Comparison of ENCODE assay signal across 16 cellular contexts in the genomic region with DNA sequence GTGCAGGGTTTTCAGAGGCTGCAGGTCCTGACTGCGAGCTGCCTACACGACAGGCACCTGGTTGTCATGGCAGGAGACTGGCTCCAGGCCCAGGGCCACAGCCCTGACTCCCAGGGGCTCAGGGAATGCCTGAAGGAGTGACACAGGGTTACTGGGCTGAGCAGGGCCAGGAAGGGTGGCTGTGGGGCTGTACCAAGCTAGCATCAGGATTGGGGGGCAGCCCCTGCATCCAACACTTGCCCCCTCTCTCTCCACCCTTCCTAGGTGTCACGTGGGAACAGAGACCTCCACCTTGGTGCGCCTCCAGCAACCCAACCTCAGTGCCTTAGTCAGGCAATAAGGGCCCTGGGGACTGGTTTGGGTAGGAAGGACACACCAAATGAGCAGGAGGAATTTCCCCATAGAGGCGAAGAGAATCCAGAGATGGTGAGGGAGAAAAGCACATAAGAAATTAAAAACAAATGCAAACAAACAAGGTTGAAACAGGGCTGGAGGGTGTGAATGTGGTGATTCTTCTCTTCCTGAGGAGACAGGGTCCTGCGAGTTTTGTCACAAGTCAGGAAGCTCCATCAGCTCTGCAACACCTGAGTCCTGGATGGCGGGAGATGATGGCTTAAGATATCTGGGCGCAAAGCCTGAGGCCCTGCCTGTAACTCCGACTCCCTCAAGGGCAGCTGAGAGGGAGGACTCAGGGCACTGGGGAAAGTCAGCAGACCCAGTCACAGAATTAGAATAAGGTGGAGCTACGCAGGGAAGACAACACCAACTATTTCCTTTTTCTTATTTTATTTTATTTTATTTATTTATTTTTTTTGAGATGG. TPM values are rescaled to one million over a fixed set of nuclear protein-coding genes. Genes with fewer than 3 reads are reported as not detected.
DNase-seq lines count a peak whose midpoint lies in the region; ATAC-seq and TF ChIP-seq lines count a peak whose summit lies in the region.
"Had no signal": no experiment of that assay in that cellular context is flagged by ENCODE, and none has a peak within 500 bp of the region (broad histone marks: within the 10 kb centered on the region; RNA-seq: fewer than 3 reads in every experiment).

No MANE protein-coding gene starts in this region.

- H3K27me3 ChIP-seq in transverse colon: peaks cover 27% of the 10 kb centered on the region

- in situ Hi-C loops in transverse colon (cut with MboI; ENCODE audit: low pct_ligation_motif_present in 1 of 4, low pct_unique_long_range_greater_than_20kb in 1 of 4, low sequenced_read_pairs in 3 of 4): loop anchor here in 1 of 4 donors (10.0 kb wide), 3 partner anchors 86 to 204 kb away; a partner anchor contains a TSS

- no peak overlapping the region for H3K27ac ChIP-seq in transverse colon
- H3K27ac ChIP-seq: neutrophil had no signal

- H3K4me1 Mint-ChIP-seq in activated T-cell treated with anti-CD3 and anti-CD28 coated beads, Interleukin-2, amount 50 U/mL, for 4 hours (ENCODE audit: low read depth): no peaks in the 10 kb centered on the region
- H3K4me1 Mint-ChIP-seq: IgD-negative memory B cell had no signal

- no peak for ATAC-seq in activated T-cell treated with anti-CD3 and anti-CD28 coated beads, Interleukin-2, amount 50 U/mL, for 4 hours
- ATAC-seq in left colon (peak; percentile 49), HG03196 (IDR thresholded peaks at IDR 0.05; ENCODE audit: unreplicated experiment) (no peak)

- TF ChIP-seq POLR2A in transverse colon (IDR thresholded peaks at IDR 0.05): no peak

- H3K9me3 Mint-ChIP-seq in activated T-cell treated with anti-CD3 and anti-CD28 coated beads, Interleukin-2, amount 50 U/mL, for 4 hours: no peaks in the 10 kb centered on the region
- H3K9me3 Mint-ChIP-seq: IgD-negative memory B cell had no signal

- no peak overlapping the region for H3K4me3 Mint-ChIP-seq in activated T-cell treated with anti-CD3 and anti-CD28 coated beads, Interleukin-2, amount 50 U/mL, for 4 hours

- DNase-seq in activated T-cell treated with anti-CD3 and anti-CD28 coated beads, Interleukin-2, amount 50 U/mL, for 1 hour: peak; percentile 14
- no peak for DNase-seq in activated T-cell treated with anti-CD3 and anti-CD28 coated beads, Interleukin-2, amount 50 U/mL, for 4 hours
- DNase-seq in RKO (ENCODE audit: low spot score): peak; percentile 1
- peak in 1 of 2 donors; percentile 23 for DNase-seq in left colon
- peak; percentile 6 for DNase-seq in transverse colon
- no peak for DNase-seq in NCI-H1105 treated with DMSO at 0.1 percent for 48 hours (lab: John Stamatoyannopoulos, UW)
- no peak for DNase-seq in NCI-H446 (lab: John Stamatoyannopoulos, UW)
- DNase-seq: amygdala, DMS153, NCI-H1417 treated with DMSO at 0.1 percent for 48 hours, NCI-H524 treated with DMSO at 0.1 percent for 48 hours, SHP77 had no signal

- H3K27me3 Mint-ChIP-seq in activated T-cell treated with anti-CD3 and anti-CD28 coated beads, Interleukin-2, amount 50 U/mL, for 4 hours (ENCODE audit: low read depth): peaks cover 38% of the 10 kb centered on the region

- H3K4me1 ChIP-seq in transverse colon: no peaks in the 10 kb centered on the region

- H3K9me3 ChIP-seq in transverse colon: no peaks in the 10 kb centered on the region
- H3K9me3 ChIP-seq: neutrophil had no signal

- TF ChIP-seq EP300 in transverse colon (IDR thresholded peaks at IDR 0.05; ENCODE audit: low read depth): no peak

- no peaks in the 10 kb centered on the region for H3K36me3 ChIP-seq in transverse colon
- H3K36me3 ChIP-seq: neutrophil had no signal

- WGBS in transverse colon (ENCODE audit: low coverage in 1 of 2), 2 donors: 81 to 85% methylated on average over 8 to 10 of the region's 10 CpGs

- no peak overlapping the region for H3K4me3 ChIP-seq in transverse colon
- H3K4me3 ChIP-seq: GM12878 had no signal

- TF ChIP-seq CTCF in transverse colon (IDR thresholded peaks at IDR 0.05): no peak

- intact Hi-C loops in left colon (cut with DNase I, micrococcal nuclease): no loop called here
- intact Hi-C loops in transverse colon (cut with DNase I; ENCODE audit: low total_unique reads): no loop called here

- H3K36me3 Mint-ChIP-seq in activated T-cell treated with anti-CD3 and anti-CD28 coated beads, Interleukin-2, amount 50 U/mL, for 4 hours (ENCODE audit: insufficient read depth): no peaks in the 10 kb centered on the region
- H3K36me3 Mint-ChIP-seq: IgD-negative memory B cell had no signal

RNA-seq across cellular contexts. Expression of a gene that starts 19.7 kb away (rescaled TPM):
- 1,000 to 10,000 TPM; 1,321 to 1,622 (median 1,616) TPM for total RNA-seq in activated T-cell treated with anti-CD3 and anti-CD28 coated beads, Interleukin-2, amount 50 U/mL, for 4 hours
- 1,000 to 10,000 TPM; 3,977 to 5,589 TPM for total RNA-seq in left colon
- under 1 TPM in 3 of 4 donors, not detected in 1; under 0.01 TPM for total RNA-seq in transverse colon

RNA-seq across cellular contexts. Expression of a gene that starts 53.9 kb away (rescaled TPM):
- 1,000 to 10,000 TPM; 1,321 to 1,622 (median 1,616) TPM for total RNA-seq in activated T-cell treated with anti-CD3 and anti-CD28 coated beads, Interleukin-2, amount 50 U/mL, for 4 hours
- total RNA-seq in left colon (1,000 to 10,000 TPM; 3,977 to 5,589 TPM), transverse colon (under 1 TPM in 3 of 4 donors, not detected in 1; under 0.01 TPM)

Comparison
In these comparisons a context has a peak if more than half of its experiments do, and no peak if none do; other contexts are left out.
1. DNase-seq: peak in activated T-cell treated with anti-CD3 and anti-CD28 coated beads, Interleukin-2, amount 50 U/mL, for 1 hour (single experiment), RKO (single experiment) and transverse colon (single experiment); none in activated T-cell treated with anti-CD3 and anti-CD28 coated beads, Interleukin-2, amount 50 U/mL, for 4 hours (single experiment), NCI-H1105 treated with DMSO at 0.1 percent for 48 hours (single experiment) and NCI-H446 (0 of 2).
2. RNA of a gene that starts 19.7 kb away (total RNA-seq): 3,977 to 5,589 TPM in left colon and 1,321 to 1,622 TPM in activated T-cell treated with anti-CD3 and anti-CD28 coated beads, Interleukin-2, amount 50 U/mL, for 4 hours; under 0.01 TPM in transverse colon; every median in the first group is over 1,000 times any median in the second.
3. RNA of a gene that starts 53.9 kb away (total RNA-seq): 3,977 to 5,589 TPM in left colon and 1,321 to 1,622 TPM in activated T-cell treated with anti-CD3 and anti-CD28 coated beads, Interleukin-2, amount 50 U/mL, for 4 hours; under 0.01 TPM in transverse colon; every median in the first group is over 1,000 times any median in the second.